1 cellular context compared by ENCODE assay signal in genomic region chr2:112024246-112024645, GRCh38.
TF ChIP-seq lines count a peak whose summit lies in the region.

No MANE protein-coding gene starts in this region.

TF ChIP-seq in WTC11, 78 proteins besides CTCF, POLR2A, EP300 and RAD21 (continued from another document):
- TF ChIP-seq SMAD4 (CRISPR knock-in tag; IDR thresholded peaks at IDR 0.05) (no peak), RELA (CRISPR knock-in tag; IDR thresholded peaks at IDR 0.05; ENCODE audit: borderline replicate concordance) (no peak), NR1H2 (CRISPR knock-in tag; IDR thresholded peaks at IDR 0.05) (no peak), PRRX2 (CRISPR knock-in tag; IDR thresholded peaks at IDR 0.05) (no peak)
- TF ChIP-seq, protein P1, sequence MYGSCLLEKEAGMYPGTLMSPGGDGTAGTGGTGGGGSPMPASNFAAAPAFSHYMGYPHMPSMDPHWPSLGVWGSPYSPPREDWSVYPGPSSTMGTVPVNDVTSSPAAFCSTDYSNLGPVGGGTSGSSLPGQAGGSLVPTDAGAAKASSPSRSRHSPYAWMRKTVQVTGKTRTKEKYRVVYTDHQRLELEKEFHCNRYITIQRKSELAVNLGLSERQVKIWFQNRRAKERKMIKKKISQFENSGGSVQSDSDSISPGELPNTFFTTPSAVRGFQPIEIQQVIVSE (CRISPR knock-in tag; IDR thresholded peaks at IDR 0.05; ENCODE audit: borderline replicate concordance) = no peak
